ENCODE assay signal across 3 cellular contexts in the genomic region with DNA sequence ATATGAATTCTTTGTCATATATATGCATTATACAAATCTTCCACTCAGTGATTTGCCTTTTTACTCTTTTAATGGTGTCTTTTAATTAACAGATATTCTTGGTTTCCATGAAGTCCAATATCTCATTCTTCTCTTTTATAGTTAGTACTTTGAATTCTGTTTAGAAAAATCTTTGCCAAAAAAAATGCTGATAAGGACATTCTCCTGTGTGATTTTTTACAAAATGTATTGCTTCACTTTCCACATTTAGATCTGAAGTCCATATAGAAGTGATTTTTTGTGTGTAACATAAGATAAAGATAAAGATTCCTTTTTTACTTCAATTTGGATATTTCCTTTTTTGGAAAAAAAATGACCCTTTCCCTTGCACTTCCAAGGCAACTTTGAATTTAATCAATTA.
TF ChIP-seq lines count a peak whose summit lies in the region.

No MANE protein-coding gene starts in this region.

TF ChIP-seq in A549, 52 proteins besides CTCF, POLR2A, EP300 and RAD21:
- TF ChIP-seq MAFK (IDR thresholded peaks at IDR 0.05; ENCODE audit: partially characterized antibody), result peak; percentile 41
- TF ChIP-seq RNF2 (IDR thresholded peaks at IDR 0.05; ENCODE audit: borderline replicate concordance, low read depth), result no peak
- TF ChIP-seq, protein P1, sequence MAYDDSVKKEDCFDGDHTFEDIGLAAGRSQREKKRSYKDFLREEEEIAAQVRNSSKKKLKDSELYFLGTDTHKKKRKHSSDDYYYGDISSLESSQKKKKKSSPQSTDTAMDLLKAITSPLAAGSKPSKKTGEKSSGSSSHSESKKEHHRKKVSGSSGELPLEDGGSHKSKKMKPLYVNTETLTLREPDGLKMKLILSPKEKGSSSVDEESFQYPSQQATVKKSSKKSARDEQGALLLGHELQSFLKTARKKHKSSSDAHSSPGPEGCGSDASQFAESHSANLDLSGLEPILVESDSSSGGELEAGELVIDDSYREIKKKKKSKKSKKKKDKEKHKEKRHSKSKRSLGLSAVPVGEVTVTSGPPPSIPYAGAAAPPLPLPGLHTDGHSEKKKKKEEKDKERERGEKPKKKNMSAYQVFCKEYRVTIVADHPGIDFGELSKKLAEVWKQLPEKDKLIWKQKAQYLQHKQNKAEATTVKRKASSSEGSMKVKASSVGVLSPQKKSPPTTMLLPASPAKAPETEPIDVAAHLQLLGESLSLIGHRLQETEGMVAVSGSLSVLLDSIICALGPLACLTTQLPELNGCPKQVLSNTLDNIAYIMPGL (CRISPR knock-in tag; IDR thresholded peaks at IDR 0.05; ENCODE audit: borderline replicate concordance), result no peak
- TF ChIP-seq ZFP36 (IDR thresholded peaks at IDR 0.05; ENCODE audit: borderline replicate concordance, partially characterized antibody), result no peak

TF ChIP-seq in IMR-90, 13 proteins besides CTCF, POLR2A, EP300 and RAD21:
- TF ChIP-seq MAFK (IDR thresholded peaks at IDR 0.05; ENCODE audit: low read depth, low read length) (peak; percentile 37), NFE2L2 (IDR thresholded peaks at IDR 0.05; ENCODE audit: low read depth, low read length) (no peak)

TF ChIP-seq in K562, 482 proteins besides CTCF, POLR2A, EP300 and RAD21:
- TF ChIP-seq ZNF316 (IDR thresholded peaks at IDR 0.05), result peak; percentile 71
- TF ChIP-seq, protein P2, sequence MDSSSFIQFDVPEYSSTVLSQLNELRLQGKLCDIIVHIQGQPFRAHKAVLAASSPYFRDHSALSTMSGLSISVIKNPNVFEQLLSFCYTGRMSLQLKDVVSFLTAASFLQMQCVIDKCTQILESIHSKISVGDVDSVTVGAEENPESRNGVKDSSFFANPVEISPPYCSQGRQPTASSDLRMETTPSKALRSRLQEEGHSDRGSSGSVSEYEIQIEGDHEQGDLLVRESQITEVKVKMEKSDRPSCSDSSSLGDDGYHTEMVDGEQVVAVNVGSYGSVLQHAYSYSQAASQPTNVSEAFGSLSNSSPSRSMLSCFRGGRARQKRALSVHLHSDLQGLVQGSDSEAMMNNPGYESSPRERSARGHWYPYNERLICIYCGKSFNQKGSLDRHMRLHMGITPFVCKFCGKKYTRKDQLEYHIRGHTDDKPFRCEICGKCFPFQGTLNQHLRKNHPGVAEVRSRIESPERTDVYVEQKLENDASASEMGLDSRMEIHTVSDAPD (CRISPR knock-in tag; IDR thresholded peaks at IDR 0.05), result no peak
- no peak for TF ChIP-seq CBX3 (IDR thresholded peaks at IDR 0.05; ENCODE audit: borderline replicate concordance in 1 of 2, low read length in 2 of 2)
- TF ChIP-seq MYBL2 (IDR thresholded peaks at IDR 0.05; ENCODE audit: low read depth), result no peak
- TF ChIP-seq MYBL2 (CRISPR knock-in tag; IDR thresholded peaks at IDR 0.05; ENCODE audit: borderline replicate concordance), result no peak
- peak; percentile 31; the same call in 1 of the 2 replicates for TF ChIP-seq C11orf30 (IDR thresholded peaks at IDR 0.05; ENCODE audit: low read depth)
- TF ChIP-seq, protein P3, sequence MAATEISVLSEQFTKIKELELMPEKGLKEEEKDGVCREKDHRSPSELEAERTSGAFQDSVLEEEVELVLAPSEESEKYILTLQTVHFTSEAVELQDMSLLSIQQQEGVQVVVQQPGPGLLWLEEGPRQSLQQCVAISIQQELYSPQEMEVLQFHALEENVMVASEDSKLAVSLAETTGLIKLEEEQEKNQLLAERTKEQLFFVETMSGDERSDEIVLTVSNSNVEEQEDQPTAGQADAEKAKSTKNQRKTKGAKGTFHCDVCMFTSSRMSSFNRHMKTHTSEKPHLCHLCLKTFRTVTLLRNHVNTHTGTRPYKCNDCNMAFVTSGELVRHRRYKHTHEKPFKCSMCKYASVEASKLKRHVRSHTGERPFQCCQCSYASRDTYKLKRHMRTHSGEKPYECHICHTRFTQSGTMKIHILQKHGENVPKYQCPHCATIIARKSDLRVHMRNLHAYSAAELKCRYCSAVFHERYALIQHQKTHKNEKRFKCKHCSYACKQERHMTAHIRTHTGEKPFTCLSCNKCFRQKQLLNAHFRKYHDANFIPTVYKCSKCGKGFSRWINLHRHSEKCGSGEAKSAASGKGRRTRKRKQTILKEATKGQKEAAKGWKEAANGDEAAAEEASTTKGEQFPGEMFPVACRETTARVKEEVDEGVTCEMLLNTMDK (IDR thresholded peaks at IDR 0.05; ENCODE audit: borderline replicate concordance, insufficient read depth, low read depth, low read length, poor library complexity, severe bottlenecking), result no peak
- no peak for TF ChIP-seq ZNF274 (IDR thresholded peaks at IDR 0.05; ENCODE audit: borderline replicate concordance, low read depth, low read length)
- TF ChIP-seq, protein P4, sequence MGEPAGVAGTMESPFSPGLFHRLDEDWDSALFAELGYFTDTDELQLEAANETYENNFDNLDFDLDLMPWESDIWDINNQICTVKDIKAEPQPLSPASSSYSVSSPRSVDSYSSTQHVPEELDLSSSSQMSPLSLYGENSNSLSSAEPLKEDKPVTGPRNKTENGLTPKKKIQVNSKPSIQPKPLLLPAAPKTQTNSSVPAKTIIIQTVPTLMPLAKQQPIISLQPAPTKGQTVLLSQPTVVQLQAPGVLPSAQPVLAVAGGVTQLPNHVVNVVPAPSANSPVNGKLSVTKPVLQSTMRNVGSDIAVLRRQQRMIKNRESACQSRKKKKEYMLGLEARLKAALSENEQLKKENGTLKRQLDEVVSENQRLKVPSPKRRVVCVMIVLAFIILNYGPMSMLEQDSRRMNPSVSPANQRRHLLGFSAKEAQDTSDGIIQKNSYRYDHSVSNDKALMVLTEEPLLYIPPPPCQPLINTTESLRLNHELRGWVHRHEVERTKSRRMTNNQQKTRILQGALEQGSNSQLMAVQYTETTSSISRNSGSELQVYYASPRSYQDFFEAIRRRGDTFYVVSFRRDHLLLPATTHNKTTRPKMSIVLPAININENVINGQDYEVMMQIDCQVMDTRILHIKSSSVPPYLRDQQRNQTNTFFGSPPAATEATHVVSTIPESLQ (CRISPR knock-in tag; IDR thresholded peaks at IDR 0.05), result no peak
- TF ChIP-seq FOXA1 (IDR thresholded peaks at IDR 0.05; ENCODE audit: borderline replicate concordance), result no peak
- no peak for TF ChIP-seq ZNF23 (CRISPR knock-in tag; IDR thresholded peaks at IDR 0.05)
- TF ChIP-seq BACH1 (tag; IDR thresholded peaks at IDR 0.05), result no peak
- TF ChIP-seq, protein P5, sequence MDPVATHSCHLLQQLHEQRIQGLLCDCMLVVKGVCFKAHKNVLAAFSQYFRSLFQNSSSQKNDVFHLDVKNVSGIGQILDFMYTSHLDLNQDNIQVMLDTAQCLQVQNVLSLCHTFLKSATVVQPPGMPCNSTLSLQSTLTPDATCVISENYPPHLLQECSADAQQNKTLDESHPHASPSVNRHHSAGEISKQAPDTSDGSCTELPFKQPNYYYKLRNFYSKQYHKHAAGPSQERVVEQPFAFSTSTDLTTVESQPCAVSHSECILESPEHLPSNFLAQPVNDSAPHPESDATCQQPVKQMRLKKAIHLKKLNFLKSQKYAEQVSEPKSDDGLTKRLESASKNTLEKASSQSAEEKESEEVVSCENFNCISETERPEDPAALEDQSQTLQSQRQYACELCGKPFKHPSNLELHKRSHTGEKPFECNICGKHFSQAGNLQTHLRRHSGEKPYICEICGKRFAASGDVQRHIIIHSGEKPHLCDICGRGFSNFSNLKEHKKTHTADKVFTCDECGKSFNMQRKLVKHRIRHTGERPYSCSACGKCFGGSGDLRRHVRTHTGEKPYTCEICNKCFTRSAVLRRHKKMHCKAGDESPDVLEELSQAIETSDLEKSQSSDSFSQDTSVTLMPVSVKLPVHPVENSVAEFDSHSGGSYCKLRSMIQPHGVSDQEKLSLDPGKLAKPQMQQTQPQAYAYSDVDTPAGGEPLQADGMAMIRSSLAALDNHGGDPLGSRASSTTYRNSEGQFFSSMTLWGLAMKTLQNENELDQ (CRISPR knock-in tag; IDR thresholded peaks at IDR 0.05; ENCODE audit: borderline replicate concordance), result no peak
- TF ChIP-seq, protein P6, sequence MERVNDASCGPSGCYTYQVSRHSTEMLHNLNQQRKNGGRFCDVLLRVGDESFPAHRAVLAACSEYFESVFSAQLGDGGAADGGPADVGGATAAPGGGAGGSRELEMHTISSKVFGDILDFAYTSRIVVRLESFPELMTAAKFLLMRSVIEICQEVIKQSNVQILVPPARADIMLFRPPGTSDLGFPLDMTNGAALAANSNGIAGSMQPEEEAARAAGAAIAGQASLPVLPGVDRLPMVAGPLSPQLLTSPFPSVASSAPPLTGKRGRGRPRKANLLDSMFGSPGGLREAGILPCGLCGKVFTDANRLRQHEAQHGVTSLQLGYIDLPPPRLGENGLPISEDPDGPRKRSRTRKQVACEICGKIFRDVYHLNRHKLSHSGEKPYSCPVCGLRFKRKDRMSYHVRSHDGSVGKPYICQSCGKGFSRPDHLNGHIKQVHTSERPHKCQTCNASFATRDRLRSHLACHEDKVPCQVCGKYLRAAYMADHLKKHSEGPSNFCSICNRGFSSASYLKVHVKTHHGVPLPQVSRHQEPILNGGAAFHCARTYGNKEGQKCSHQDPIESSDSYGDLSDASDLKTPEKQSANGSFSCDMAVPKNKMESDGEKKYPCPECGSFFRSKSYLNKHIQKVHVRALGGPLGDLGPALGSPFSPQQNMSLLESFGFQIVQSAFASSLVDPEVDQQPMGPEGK (CRISPR knock-in tag; IDR thresholded peaks at IDR 0.05; ENCODE audit: borderline replicate concordance), result no peak
- no peak for TF ChIP-seq HNRNPL (IDR thresholded peaks at IDR 0.05; ENCODE audit: low read depth, low read length)
- TF ChIP-seq ZNF175 (CRISPR knock-in tag; IDR thresholded peaks at IDR 0.05; ENCODE audit: low read depth), result no peak
